Comparison of ENCODE assay signal across 14 cellular contexts in the genomic region with DNA sequence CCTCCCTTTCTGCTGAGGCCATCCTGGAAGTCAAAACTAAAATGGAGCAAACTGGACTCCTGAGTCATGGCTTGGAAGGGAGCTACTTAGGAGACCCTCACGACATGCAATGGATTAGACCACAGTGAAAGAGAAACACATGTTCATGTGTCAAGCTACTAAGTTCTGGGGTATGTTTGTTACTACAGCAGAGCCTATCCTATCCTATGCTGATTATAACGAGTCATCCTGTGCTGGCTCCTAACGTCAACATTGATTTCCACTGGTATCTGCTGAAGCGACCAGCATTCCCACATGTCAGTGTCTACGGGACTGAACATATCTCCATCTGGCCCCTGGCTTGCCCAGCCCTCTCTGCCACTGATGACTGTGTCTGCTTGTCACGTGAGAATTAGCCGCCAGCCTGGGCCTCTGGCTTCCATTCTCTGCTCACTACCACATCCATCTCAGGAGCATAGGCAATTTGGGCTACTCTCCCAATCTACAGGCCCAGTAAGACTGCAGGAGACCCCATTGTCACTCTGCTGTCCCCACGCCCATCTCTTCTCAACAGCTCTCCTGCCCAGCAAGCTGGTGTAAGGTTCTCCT.
"Had no signal": no experiment of that assay in that cellular context is flagged by ENCODE, and none has a peak within 500 bp of the region (broad histone marks: within the 10 kb centered on the region; RNA-seq: fewer than 3 reads in every experiment).

No MANE protein-coding gene starts in this region.

- H3K9me3 ChIP-seq: ovary, thoracic aorta had no signal

- H3K27me3 ChIP-seq: brain microvascular endothelial cell, ovary had no signal

- DNase-seq: activated CD4-positive, alpha-beta T cell treated with anti-CD3 and anti-CD28 coated beads, Interleukin-2, amount 50 U/mL, for 4 hours; activated CD8-positive, alpha-beta memory T cell treated with anti-CD3 and anti-CD28 coated beads, Interleukin-2, amount 10 ng/mL, durations not matched to agents 7 days and 5 days; activated naive CD4-positive, alpha-beta T cell treated with anti-CD3 and anti-CD28 coated beads for 36 hours; activated naive CD8-positive, alpha-beta T cell treated with anti-CD3 and anti-CD28 coated beads, Interleukin-2, amount 50 U/mL, for 24 hours; activated T-cell treated with anti-CD3 and anti-CD28 coated beads, Interleukin-2, amount 50 U/mL, for 24 hours; anterior cingulate cortex; brain microvascular endothelial cell; cortex of kidney; effector CD4-positive, alpha-beta T cell; naive thymus-derived CD8-positive, alpha-beta T cell; ovary; stimulated activated CD4-positive, alpha-beta T cell treated with anti-CD3 and anti-CD28 coated beads, Interleukin-4, amount 100 ng/mL, for 24 hours; SW 1271 had no signal

- H3K4me3 ChIP-seq: ovary, thoracic aorta had no signal

- H3K36me3 ChIP-seq: brain microvascular endothelial cell, ovary, thoracic aorta had no signal

- H3K27ac ChIP-seq: brain microvascular endothelial cell, ovary, thoracic aorta had no signal
